In the genomic region with DNA sequence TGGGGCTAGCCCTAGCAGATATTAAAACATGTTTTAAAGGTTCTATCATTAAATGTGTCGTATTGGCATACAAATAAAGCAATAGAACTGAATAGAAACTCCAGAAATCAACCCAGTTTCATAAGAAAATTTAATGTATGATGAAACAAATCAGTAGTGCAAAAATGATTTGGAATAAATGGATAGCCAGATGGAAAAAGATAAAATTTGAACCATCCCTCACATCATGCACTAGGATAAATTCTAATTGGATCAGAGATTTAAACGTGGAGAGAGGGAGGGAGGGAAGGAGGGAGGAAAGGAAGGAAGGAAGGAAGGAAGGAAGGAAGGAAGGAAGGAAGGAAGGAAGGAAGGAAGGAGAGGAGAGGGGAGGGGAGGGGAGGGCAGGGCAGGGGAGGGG, we compare ENCODE assay signal across 31 cellular contexts.
A peak's percentile ranks its signal among the peaks of the same experiment; 100 is the strongest.
DNase-seq lines count a peak whose midpoint lies in the region; ATAC-seq and TF ChIP-seq lines count a peak whose summit lies in the region.
"Had no signal": no experiment of that assay in that cellular context is flagged by ENCODE, and none has a peak within 500 bp of the region (broad histone marks: within the 10 kb centered on the region; RNA-seq: fewer than 3 reads in every experiment).

No MANE protein-coding gene starts in this region.

- 56 to 73% (median 66%) methylated on average over 2 of the region's 2 CpGs for WGBS in heart left ventricle, 4 donors

- no TSS peak for BruUV-seq in A673 (replicated peaks; lab: Mats Ljungman, UMichigan)

- ATAC-seq in GM19035 (IDR thresholded peaks at IDR 0.05; ENCODE audit: unreplicated experiment) (no peak), heart left ventricle (no peak)
- ATAC-seq: A549; CD8-positive, alpha-beta T cell had no signal

- H3K27ac ChIP-seq in A673 (ENCODE audit: low read depth, low read length, poor library complexity, severe bottlenecking) (peak overlapping the region; percentile 90), SK-N-MC (peak overlapping the region; percentile 100), heart left ventricle (no peak overlapping the region)
- H3K27ac ChIP-seq: 22Rv1; A549; BLaER1; BLaER1 treated with 17β-estradiol and CSF1 and Interleukin-3, amounts not matched to agents 10 nM and 100 nM; C4-2B had no signal

- no peaks in the 10 kb centered on the region for H3K9me3 ChIP-seq in A673 (ENCODE audit: low read depth, low read length, poor library complexity, severe bottlenecking)
- no peaks in the 10 kb centered on the region for H3K9me3 ChIP-seq in SK-N-MC (ENCODE audit: low read depth, low read length)
- H3K9me3 ChIP-seq in heart left ventricle = no peaks in the 10 kb centered on the region
- H3K9me3 ChIP-seq: A549, BE2C, BLaER1, Caco-2 had no signal

- TF ChIP-seq CTCF in A673 (conservative IDR thresholded peaks at IDR 0.05; ENCODE audit: low read depth, low read length) = no peak
- no peak for TF ChIP-seq CTCF in heart left ventricle (IDR thresholded peaks at IDR 0.05)

- CTCF ChIA-PET in A673 (lab: Charles Lee) = no interaction called here

- H3K36me3 ChIP-seq in A673 (ENCODE audit: insufficient read depth, low read length, poor library complexity, severe bottlenecking) = no peaks in the 10 kb centered on the region
- H3K36me3 ChIP-seq in SK-N-MC (ENCODE audit: insufficient read depth, low read length) = no peaks in the 10 kb centered on the region
- no peaks in the 10 kb centered on the region for H3K36me3 ChIP-seq in heart left ventricle
- H3K36me3 ChIP-seq: BE2C; BLaER1; BLaER1 treated with 17β-estradiol and CSF1 and Interleukin-3, amounts not matched to agents 10 nM and 100 nM had no signal

- intact Hi-C loops in A673 (cut with micrococcal nuclease; ENCODE audit: unreplicated experiment) (loop anchor here (5.0 kb wide), 2 partner anchors 160 to 365 kb away; a partner anchor contains a TSS), heart left ventricle (cut with DNase I) (no loop called here)

- DNase-seq in NCI-H82 (lab: John Stamatoyannopoulos, UW) (peak; percentile 29), NCI-H82 treated with DMSO at 0.1 percent for 48 hours (lab: John Stamatoyannopoulos, UW; ENCODE audit: unreplicated experiment) (no peak), A673 (ENCODE audit: low spot score) (peak; percentile 84), SK-N-MC (ENCODE audit: low read depth, low spot score) (peak; percentile 93), heart left ventricle (no peak)
- DNase-seq: 8988T; ACHN; AML-193; BE2C; C1 segment of cervical spinal cord; Caco-2; Calu3; CD4-positive, alpha-beta memory T cell; CD4-positive, alpha-beta T cell; CD4-positive, CD25-positive, alpha-beta regulatory T cell; CD8-positive, alpha-beta memory T cell; CD8-positive, alpha-beta T cell; COR-L47; DMS 273 treated with DMSO at 0.1 percent for 48 hours; DMS153; DMS53; DMS79; DMS79 treated with DMSO at 0.1 percent for 48 hours; DND-41; EL had no signal

- H3K27me3 ChIP-seq in A673 (replicated peaks; ENCODE audit: insufficient read depth, low read depth, low read length, poor library complexity) = no peaks in the 10 kb centered on the region
- peaks cover 0 to 3% (median 0%) of the 10 kb centered on the region in 9 donors for H3K27me3 ChIP-seq in heart left ventricle
- H3K27me3 ChIP-seq: BE2C; BLaER1; BLaER1 treated with 17β-estradiol and CSF1 and Interleukin-3, amounts not matched to agents 10 nM and 100 nM had no signal

- peaks cover 20% of the 10 kb centered on the region for H3K4me1 ChIP-seq in A673 (ENCODE audit: insufficient read depth, low read length, poor library complexity, severe bottlenecking)
- no peaks in the 10 kb centered on the region for H3K4me1 ChIP-seq in heart left ventricle
- H3K4me1 ChIP-seq: A549; BLaER1; BLaER1 treated with 17β-estradiol and CSF1 and Interleukin-3, amounts not matched to agents 10 nM and 100 nM; Caco-2 had no signal

- H3K9ac ChIP-seq in SK-N-MC (ENCODE audit: insufficient read length) = peak overlapping the region; percentile 77
- H3K9ac ChIP-seq: BLaER1; BLaER1 treated with 17β-estradiol and CSF1 and Interleukin-3, amounts not matched to agents 10 nM and 100 nM had no signal

- no peak overlapping the region for H3K4me3 ChIP-seq in A673 (ENCODE audit: low read depth, low read length, poor library complexity, severe bottlenecking)
- H3K4me3 ChIP-seq in SK-N-MC = peak overlapping the region; percentile 41
- H3K4me3 ChIP-seq in heart left ventricle = no peak overlapping the region
- H3K4me3 ChIP-seq: A549; BLaER1; BLaER1 treated with 17β-estradiol and CSF1 and Interleukin-3, amounts not matched to agents 10 nM and 100 nM had no signal

- no peak for TF ChIP-seq POLR2A in heart left ventricle (IDR thresholded peaks at IDR 0.05)

- POLR2A ChIA-PET in A673 (lab: Charles Lee; ENCODE audit: low non-redundant PET) = no interaction called here

Comparison
In these comparisons a context has a peak if more than half of its experiments do, and no peak if none do; other contexts are left out.
1. DNase-seq: peak in NCI-H82 (single experiment), A673 (single experiment) and SK-N-MC (single experiment); none in NCI-H82 treated with DMSO at 0.1 percent for 48 hours (single experiment) and heart left ventricle (0 of 5).
2. H3K27ac ChIP-seq: peak in A673 (single experiment) and SK-N-MC (single experiment); none in heart left ventricle (0 of 12).